In genomic region chr14:73246387-73247150, GRCh38 we compare ENCODE assay signal across 9 cellular contexts. TPM values are rescaled to one million over a fixed set of nuclear protein-coding genes. Genes with fewer than 3 reads are reported as not detected.
DNase-seq lines count a peak whose midpoint lies in the region; ATAC-seq and TF ChIP-seq lines count a peak whose summit lies in the region.
"Had no signal": no experiment of that assay in that cellular context is flagged by ENCODE, and none has a peak within 500 bp of the region (broad histone marks: within the 10 kb centered on the region; RNA-seq: fewer than 3 reads in every experiment).

No MANE protein-coding gene starts in this region.

- H3K36me3 Mint-ChIP-seq in T-helper 17 cell (ENCODE audit: low read depth) = peaks cover 3% of the 10 kb centered on the region
- H3K36me3 Mint-ChIP-seq in stimulated activated effector memory CD8-positive, alpha-beta T cell treated with anti-CD3 and anti-CD28 coated beads, Interleukin-12 subunit alpha, Interleukin-12 subunit beta, amount 100 ng/mL, for 72 hours = peaks cover 16% of the 10 kb centered on the region
- H3K36me3 Mint-ChIP-seq in H9 (ENCODE audit: insufficient read depth in 1 of 3, low read depth in 3 of 3) = peaks cover 0 to 7% (median 3%) of the 10 kb centered on the region in 3 experiments; a peak in 3 of 7 replicates

- H3K79me1 ChIP-seq in H9 (ENCODE audit: insufficient read depth, low read depth, low read length, poor library complexity, severe bottlenecking) = no peaks in the 10 kb centered on the region

- no peaks in the 10 kb centered on the region for H3K23me2 ChIP-seq in H9 (ENCODE audit: insufficient read length, low read depth, low read length, poor library complexity, severe bottlenecking)

- no peak overlapping the region; the same call in 1 of the 2 replicates for H3K14ac ChIP-seq in H9 (ENCODE audit: insufficient read depth, low read length)

- H2BK15ac ChIP-seq in H9 (ENCODE audit: low read depth, low read length) = no peak overlapping the region

- H2AFZ ChIP-seq in H9 (ENCODE audit: low read length) = no peak overlapping the region

- H3K4me3 ChIP-seq in fibroblast of pulmonary artery (replicated peaks; ENCODE audit: low read depth, low read length) = peak overlapping the region; percentile 59

- H3K4me1 Mint-ChIP-seq in T-helper 17 cell (peaks cover 24% of the 10 kb centered on the region), H9 (peaks cover 5 to 13% of the 10 kb centered on the region in 2 experiments)
- H3K4me1 Mint-ChIP-seq in stimulated activated effector memory CD8-positive, alpha-beta T cell treated with anti-CD3 and anti-CD28 coated beads, Interleukin-12 subunit alpha, Interleukin-12 subunit beta, amount 100 ng/mL, for 72 hours = peaks cover 58% of the 10 kb centered on the region

- no peak overlapping the region for H3K4me2 ChIP-seq in H9 (ENCODE audit: insufficient read depth, insufficient read length, low read length)

- H4K8ac ChIP-seq in H9 (replicated peaks; ENCODE audit: insufficient read length, low read depth, low read length) = no peak overlapping the region

- H3K27ac Mint-ChIP-seq in T-helper 17 cell (no peak overlapping the region), H9 (no peak overlapping the region)
- peak overlapping the region; percentile 78 for H3K27ac Mint-ChIP-seq in stimulated activated effector memory CD8-positive, alpha-beta T cell treated with anti-CD3 and anti-CD28 coated beads, Interleukin-12 subunit alpha, Interleukin-12 subunit beta, amount 100 ng/mL, for 72 hours

- no peak overlapping the region for H2AK5ac ChIP-seq in H9 (ENCODE audit: insufficient read length, low read length)

- no peak overlapping the region for H2BK12ac ChIP-seq in H9 (ENCODE audit: insufficient read length, low read depth, low read length)

- H3K27me3 Mint-ChIP-seq in T-helper 17 cell (peaks cover 42% of the 10 kb centered on the region), H9 (ENCODE audit: low read depth) (peaks cover 14% of the 10 kb centered on the region)

- H3K27me3 ChIP-seq in H9 (ENCODE audit: insufficient read depth, low read length) = no peaks in the 10 kb centered on the region

- no peaks in the 10 kb centered on the region for H3K79me2 ChIP-seq in H9 (ENCODE audit: insufficient read depth, low read length)

- no peak overlapping the region for H2BK20ac ChIP-seq in H9 (ENCODE audit: low read depth, low read length, poor library complexity, severe bottlenecking)

- H3K4me3 Mint-ChIP-seq in T-helper 17 cell = peak overlapping the region; percentile 78
- peak overlapping the region; percentile 85 for H3K4me3 Mint-ChIP-seq in stimulated activated effector memory CD8-positive, alpha-beta T cell treated with anti-CD3 and anti-CD28 coated beads, Interleukin-12 subunit alpha, Interleukin-12 subunit beta, amount 100 ng/mL, for 72 hours
- H3K4me3 Mint-ChIP-seq in H9 = no peak overlapping the region

- no peak overlapping the region for H3K56ac ChIP-seq in H9 (ENCODE audit: insufficient read length, low read depth, low read length)

- H2BK5ac ChIP-seq in H9 (ENCODE audit: insufficient read length, low read length) = no peak overlapping the region

- 100% methylated on average over 2 of the region's 18 CpGs for WGBS in H9 (ENCODE audit: extremely low coverage, insufficient read length, low lambda C conversion rate)

- no peaks in the 10 kb centered on the region for H3K4me1 ChIP-seq in H9 (ENCODE audit: insufficient read depth, low read length)

- TF ChIP-seq CTCF in fibroblast of pulmonary artery (IDR thresholded peaks at IDR 0.05; ENCODE audit: low read length, missing control alignments) (no peak), H9 (conservative IDR thresholded peaks at IDR 0.05) (no peak)

- no peak overlapping the region for H2BK120ac ChIP-seq in H9 (ENCODE audit: low read depth, low read length, poor library complexity, severe bottlenecking)

- H3K23ac ChIP-seq in H9 (ENCODE audit: insufficient read length, low read depth, low read length) = no peak overlapping the region

- no peaks in the 10 kb centered on the region for H3K9me3 Mint-ChIP-seq in stimulated activated effector memory CD8-positive, alpha-beta T cell treated with anti-CD3 and anti-CD28 coated beads, Interleukin-12 subunit alpha, Interleukin-12 subunit beta, amount 100 ng/mL, for 72 hours
- H3K9me3 Mint-ChIP-seq in H9 = no peaks in the 10 kb centered on the region; a peak in 1 of 5 replicates

- DNase-seq in DMS53 (lab: John Stamatoyannopoulos, UW) = peak; percentile 16
- DNase-seq in DMS53 treated with DMSO at 0.1 percent for 48 hours (lab: John Stamatoyannopoulos, UW; ENCODE audit: unreplicated experiment) = no peak
- DNase-seq in T-helper 17 cell = peak in 1 of 3 donors; percentile 2
- no peak for DNase-seq in fibroblast of pulmonary artery (ENCODE audit: low read depth)
- DNase-seq in stimulated activated effector memory CD8-positive, alpha-beta T cell treated with anti-CD3 and anti-CD28 coated beads, Interleukin-12 subunit alpha, Interleukin-12 subunit beta, amount 100 ng/mL, for 72 hours (ENCODE audit: low spot score in 2 of 2) = no peak
- no peak for DNase-seq in H9
- DNase-seq in CD1c-positive myeloid dendritic cell (ENCODE audit: extremely low spot score) = no peak

- H3K18ac ChIP-seq in H9 (ENCODE audit: insufficient read length, low read depth, low read length) = no peak overlapping the region

- H4K91ac ChIP-seq in H9 (ENCODE audit: insufficient read length, low read depth, low read length) = no peak overlapping the region

- H3K9ac ChIP-seq in H9 (ENCODE audit: extremely low read depth, insufficient read length, low read length) = no peak overlapping the region

- no peak for ATAC-seq in T-helper 17 cell
- ATAC-seq in stimulated activated effector memory CD8-positive, alpha-beta T cell treated with anti-CD3 and anti-CD28 coated beads, Interleukin-12 subunit alpha, Interleukin-12 subunit beta, amount 100 ng/mL, for 72 hours = no peak
- ATAC-seq in GM18868 (IDR thresholded peaks at IDR 0.05; ENCODE audit: unreplicated experiment) = no peak

- no peaks in the 10 kb centered on the region for H3K9me3 ChIP-seq in T-helper 17 cell (ENCODE audit: control insufficient read depth, low read length, poor library complexity, severe bottlenecking)
- H3K9me3 ChIP-seq in H9 (ENCODE audit: control insufficient read depth, low read depth, low read length) = no peaks in the 10 kb centered on the region

- no peak overlapping the region for H3K4ac ChIP-seq in H9 (ENCODE audit: low read depth, low read length)

- no peak overlapping the region for H3K27ac ChIP-seq in H9 (ENCODE audit: insufficient read length, low read depth, low read length)
- H3K27ac ChIP-seq: 22Rv1 had no signal

- no peak overlapping the region for H4K5ac ChIP-seq in H9 (ENCODE audit: insufficient read length, low read depth, low read length)

- H3T11ph ChIP-seq in H9 (ENCODE audit: low read length) = no peak overlapping the region

- H4K20me1 ChIP-seq in H9 (ENCODE audit: control insufficient read depth, insufficient read depth, insufficient read length) = no peaks in the 10 kb centered on the region

RNA-seq across cellular contexts. Expression of gene PAPLN, which starts 9.3 kb away (rescaled TPM):
- total RNA-seq in T-helper 17 cell = not detected
- total RNA-seq in H9 (2021) = 6.9 and 8.5 TPM in 2 replicates

Comparison
In these comparisons a context has a peak if more than half of its experiments do, and no peak if none do; other contexts are left out.
1. H3K4me3 Mint-ChIP-seq: peak in T-helper 17 cell (single experiment) and stimulated activated effector memory CD8-positive, alpha-beta T cell treated with anti-CD3 and anti-CD28 coated beads, Interleukin-12 subunit alpha, Interleukin-12 subunit beta, amount 100 ng/mL, for 72 hours (single experiment); none in H9 (0 of 2).